8 cellular contexts compared by ENCODE assay signal in the genomic region with DNA sequence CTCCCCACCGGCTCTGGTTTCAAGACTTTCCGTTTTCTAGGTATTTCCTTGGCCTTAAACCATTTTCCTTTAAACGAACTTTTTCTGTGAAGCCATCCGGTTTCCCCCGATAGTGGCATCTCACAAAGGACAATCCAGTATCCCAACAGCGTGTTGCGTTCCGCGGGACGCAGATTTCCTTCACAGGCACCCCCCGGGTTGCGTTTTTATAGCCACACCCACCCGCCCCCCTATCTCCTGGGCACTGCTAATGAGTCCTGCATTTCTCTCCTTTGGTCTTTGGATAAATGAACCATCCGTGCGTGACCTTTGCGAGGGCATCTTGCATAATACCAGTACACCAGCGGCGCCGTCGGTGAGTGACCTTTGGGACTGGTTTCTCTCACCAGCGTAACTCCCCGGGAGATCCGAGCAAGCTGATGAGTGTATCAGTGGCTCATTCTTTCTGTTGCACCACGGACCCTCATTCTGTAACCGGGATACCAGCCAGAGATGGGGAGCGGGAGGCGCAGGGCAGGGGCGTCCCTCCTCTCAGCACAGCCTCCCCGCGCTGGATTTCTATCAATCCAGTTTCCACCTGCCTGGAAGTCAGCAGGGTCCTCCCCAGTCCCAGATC. TPM values are rescaled to one million over a fixed set of nuclear protein-coding genes. Genes with fewer than 3 reads are reported as not detected.
DNase-seq lines count a peak whose midpoint lies in the region; ATAC-seq and TF ChIP-seq lines count a peak whose summit lies in the region.

No MANE protein-coding gene starts in this region.

- H3K4me3 ChIP-seq in AG04449 (ENCODE audit: low read depth, low read length): peak overlapping the region; percentile 69

- peaks cover 21 to 37% of the 10 kb centered on the region in 2 donors for H3K4me1 Mint-ChIP-seq in natural killer cell

- POLR2A ChIA-PET in AG04449 (lab: Yijun Ruan, JAX): interaction anchor here (0.7 to 1.2 kb wide), 6 partner anchors 9 to 69 kb away, joined by 3 to 8 read pairs (median 5); a partner anchor contains a TSS

- CTCF ChIA-PET in AG04449 (lab: Yijun Ruan, JAX): interaction anchor here (0.9 to 4.7 kb wide), 12 partner anchors 9 to 252 kb away, joined by 3 to 69 read pairs (median 8); no protein-coding TSS in a partner anchor

- no peak for DNase-seq in AG04449 (ENCODE audit: low read depth, low spot score)
- peak; percentile 73 for DNase-seq in SW480 (ENCODE audit: low spot score)
- DNase-seq in epithelial cell of prostate (ENCODE audit: low read depth, low spot score): peak; percentile 73
- DNase-seq in natural killer cell: no peak
- DNase-seq in OCI-M2 (lab: John Stamatoyannopoulos, UW; ENCODE audit: unreplicated experiment): no peak
- DNase-seq in amniotic stem cell (lab: John Stamatoyannopoulos, UW): no peak

- no peaks in the 10 kb centered on the region for H3K9me3 Mint-ChIP-seq in natural killer cell

- H3K36me3 Mint-ChIP-seq in natural killer cell: no peaks in the 10 kb centered on the region

- peak overlapping the region; percentile 88 for H3K4me3 Mint-ChIP-seq in natural killer cell

- H3K27ac Mint-ChIP-seq in natural killer cell: peak overlapping the region; percentile 74 to 86

- H3K27me3 Mint-ChIP-seq in natural killer cell (ENCODE audit: low read depth in 2 of 2): no peaks in the 10 kb centered on the region

- peak overlapping the region; percentile 32 for H3K27ac ChIP-seq in epithelial cell of prostate

- TF ChIP-seq CTCF in AG04449 (IDR thresholded peaks at IDR 0.05; ENCODE audit: insufficient read depth, low read length, missing control alignments) (no peak), natural killer cell (IDR thresholded peaks at IDR 0.05) (no peak)

- intact Hi-C loops in natural killer cell (cut with micrococcal nuclease): loop anchor here (1.0 to 5.0 kb wide), 4 partner anchors 25 to 253 kb away; a partner anchor contains a TSS

- ATAC-seq in GM18511 (IDR thresholded peaks at IDR 0.05; ENCODE audit: unreplicated experiment) (peak; percentile 38), HG03342 (IDR thresholded peaks at IDR 0.05; ENCODE audit: unreplicated experiment) (peak; percentile 13), natural killer cell (peak; percentile 1 to 33 (median 15))

RNA-seq across cellular contexts. Expression of a gene that starts 0.6 kb away (rescaled TPM):
- total RNA-seq in natural killer cell: 10 to 100 TPM; 13.1 to 21.7 (median 16.2) TPM

RNA-seq across cellular contexts. Expression of a gene that starts 27.7 kb away (rescaled TPM):
- total RNA-seq in natural killer cell: 100 to 1,000 TPM; 120 to 135 (median 129) TPM

Comparison
In these comparisons a context has a peak if more than half of its experiments do, and no peak if none do; other contexts are left out.
1. DNase-seq: peak in SW480 (single experiment) and epithelial cell of prostate (single experiment); none in AG04449 (single experiment), natural killer cell (single experiment), OCI-M2 (single experiment) and amniotic stem cell (single experiment).
2. Peak in every context shown above with its lines, with median percentiles within 50 percentile points of each other: ATAC-seq.